In the genomic region with DNA sequence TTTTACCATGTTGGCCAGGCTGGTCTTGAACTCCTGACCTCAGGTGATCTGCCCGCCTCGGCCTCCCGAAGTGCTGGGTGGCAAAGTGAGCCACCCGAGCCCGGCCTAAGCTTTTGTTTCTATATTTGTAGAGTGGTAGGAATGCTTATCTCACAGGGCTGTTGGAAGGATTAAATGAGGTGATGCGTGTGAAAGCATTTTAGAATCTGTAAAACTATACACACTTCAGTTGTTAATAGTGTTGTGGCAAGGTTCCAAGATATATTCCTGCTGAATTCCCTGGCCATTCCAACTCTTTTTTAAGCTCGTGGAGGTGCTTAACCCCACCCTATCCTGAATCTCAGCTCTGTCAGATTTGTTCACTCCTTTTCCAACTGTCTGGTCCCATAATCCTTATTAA, we compare ENCODE assay signal across 1 cellular context.
TF ChIP-seq lines count a peak whose summit lies in the region.

No MANE protein-coding gene starts in this region.

TF ChIP-seq in HepG2, 621 proteins besides CTCF, POLR2A, EP300 and RAD21 (continued from another document):
- TF ChIP-seq, protein P1, sequence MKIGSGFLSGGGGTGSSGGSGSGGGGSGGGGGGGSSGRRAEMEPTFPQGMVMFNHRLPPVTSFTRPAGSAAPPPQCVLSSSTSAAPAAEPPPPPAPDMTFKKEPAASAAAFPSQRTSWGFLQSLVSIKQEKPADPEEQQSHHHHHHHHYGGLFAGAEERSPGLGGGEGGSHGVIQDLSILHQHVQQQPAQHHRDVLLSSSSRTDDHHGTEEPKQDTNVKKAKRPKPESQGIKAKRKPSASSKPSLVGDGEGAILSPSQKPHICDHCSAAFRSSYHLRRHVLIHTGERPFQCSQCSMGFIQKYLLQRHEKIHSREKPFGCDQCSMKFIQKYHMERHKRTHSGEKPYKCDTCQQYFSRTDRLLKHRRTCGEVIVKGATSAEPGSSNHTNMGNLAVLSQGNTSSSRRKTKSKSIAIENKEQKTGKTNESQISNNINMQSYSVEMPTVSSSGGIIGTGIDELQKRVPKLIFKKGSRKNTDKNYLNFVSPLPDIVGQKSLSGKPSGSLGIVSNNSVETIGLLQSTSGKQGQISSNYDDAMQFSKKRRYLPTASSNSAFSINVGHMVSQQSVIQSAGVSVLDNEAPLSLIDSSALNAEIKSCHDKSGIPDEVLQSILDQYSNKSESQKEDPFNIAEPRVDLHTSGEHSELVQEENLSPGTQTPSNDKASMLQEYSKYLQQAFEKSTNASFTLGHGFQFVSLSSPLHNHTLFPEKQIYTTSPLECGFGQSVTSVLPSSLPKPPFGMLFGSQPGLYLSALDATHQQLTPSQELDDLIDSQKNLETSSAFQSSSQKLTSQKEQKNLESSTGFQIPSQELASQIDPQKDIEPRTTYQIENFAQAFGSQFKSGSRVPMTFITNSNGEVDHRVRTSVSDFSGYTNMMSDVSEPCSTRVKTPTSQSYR (CRISPR knock-in tag; IDR thresholded peaks at IDR 0.05; ENCODE audit: borderline replicate concordance) = no peak
- TF ChIP-seq, protein P2, sequence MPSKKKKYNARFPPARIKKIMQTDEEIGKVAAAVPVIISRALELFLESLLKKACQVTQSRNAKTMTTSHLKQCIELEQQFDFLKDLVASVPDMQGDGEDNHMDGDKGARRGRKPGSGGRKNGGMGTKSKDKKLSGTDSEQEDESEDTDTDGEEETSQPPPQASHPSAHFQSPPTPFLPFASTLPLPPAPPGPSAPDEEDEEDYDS (CRISPR knock-in tag; IDR thresholded peaks at IDR 0.05) = no peak
- TF ChIP-seq NFIC (IDR thresholded peaks at IDR 0.05; ENCODE audit: low read length) = no peak
- no peak for TF ChIP-seq TAF15 (IDR thresholded peaks at IDR 0.05; ENCODE audit: low read depth, low read length, poor library complexity, severe bottlenecking)
- TF ChIP-seq ZNF329 (CRISPR knock-in tag; IDR thresholded peaks at IDR 0.05; ENCODE audit: low read depth) = no peak
- no peak for TF ChIP-seq MTF2 (CRISPR knock-in tag; IDR thresholded peaks at IDR 0.05; ENCODE audit: borderline replicate concordance)
- no peak for TF ChIP-seq PHF8 (CRISPR knock-in tag; IDR thresholded peaks at IDR 0.05)
- no peak for TF ChIP-seq ZBTB8A (CRISPR knock-in tag; IDR thresholded peaks at IDR 0.05; ENCODE audit: borderline replicate concordance, low read depth)
- TF ChIP-seq ZNF816 (CRISPR knock-in tag; IDR thresholded peaks at IDR 0.05; ENCODE audit: borderline replicate concordance) = no peak
- TF ChIP-seq ATF7-NPFF (CRISPR knock-in tag; IDR thresholded peaks at IDR 0.05; ENCODE audit: low read depth) = no peak
- TF ChIP-seq, protein P3, sequence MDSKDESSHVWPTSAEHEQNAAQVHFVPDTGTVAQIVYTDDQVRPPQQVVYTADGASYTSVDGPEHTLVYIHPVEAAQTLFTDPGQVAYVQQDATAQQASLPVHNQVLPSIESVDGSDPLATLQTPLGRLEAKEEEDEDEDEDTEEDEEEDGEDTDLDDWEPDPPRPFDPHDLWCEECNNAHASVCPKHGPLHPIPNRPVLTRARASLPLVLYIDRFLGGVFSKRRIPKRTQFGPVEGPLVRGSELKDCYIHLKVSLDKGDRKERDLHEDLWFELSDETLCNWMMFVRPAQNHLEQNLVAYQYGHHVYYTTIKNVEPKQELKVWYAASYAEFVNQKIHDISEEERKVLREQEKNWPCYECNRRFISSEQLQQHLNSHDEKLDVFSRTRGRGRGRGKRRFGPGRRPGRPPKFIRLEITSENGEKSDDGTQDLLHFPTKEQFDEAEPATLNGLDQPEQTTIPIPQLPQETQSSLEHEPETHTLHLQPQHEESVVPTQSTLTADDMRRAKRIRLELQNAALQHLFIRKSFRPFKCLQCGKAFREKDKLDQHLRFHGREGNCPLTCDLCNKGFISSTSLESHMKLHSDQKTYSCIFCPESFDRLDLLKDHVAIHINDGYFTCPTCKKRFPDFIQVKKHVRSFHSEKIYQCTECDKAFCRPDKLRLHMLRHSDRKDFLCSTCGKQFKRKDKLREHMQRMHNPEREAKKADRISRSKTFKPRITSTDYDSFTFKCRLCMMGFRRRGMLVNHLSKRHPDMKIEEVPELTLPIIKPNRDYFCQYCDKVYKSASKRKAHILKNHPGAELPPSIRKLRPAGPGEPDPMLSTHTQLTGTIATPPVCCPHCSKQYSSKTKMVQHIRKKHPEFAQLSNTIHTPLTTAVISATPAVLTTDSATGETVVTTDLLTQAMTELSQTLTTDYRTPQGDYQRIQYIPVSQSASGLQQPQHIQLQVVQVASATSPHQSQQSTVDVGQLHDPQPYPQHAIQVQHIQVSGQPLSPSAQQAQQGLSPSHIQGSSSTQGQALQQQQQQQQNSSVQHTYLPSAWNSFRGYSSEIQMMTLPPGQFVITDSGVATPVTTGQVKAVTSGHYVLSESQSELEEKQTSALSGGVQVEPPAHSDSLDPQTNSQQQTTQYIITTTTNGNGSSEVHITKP (CRISPR knock-in tag; IDR thresholded peaks at IDR 0.05; ENCODE audit: low read depth) = no peak
- no peak for TF ChIP-seq KDM3A (CRISPR knock-in tag; IDR thresholded peaks at IDR 0.05; ENCODE audit: low read depth)
- no peak for TF ChIP-seq ZNF644 (CRISPR knock-in tag; IDR thresholded peaks at IDR 0.05; ENCODE audit: low read depth)
- no peak for TF ChIP-seq RBM39 (IDR thresholded peaks at IDR 0.05; ENCODE audit: low read depth, low read length, poor library complexity, severe bottlenecking)
